In genomic region chr5:35246928-35247644, GRCh38 we compare ENCODE assay signal across 13 cellular contexts. TPM values are rescaled to one million over a fixed set of nuclear protein-coding genes. Genes with fewer than 3 reads are reported as not detected.
DNase-seq lines count a peak whose midpoint lies in the region; ATAC-seq, FAIRE-seq and TF ChIP-seq lines count a peak whose summit lies in the region.
"Had no signal": no experiment of that assay in that cellular context is flagged by ENCODE, and none has a peak within 500 bp of the region (broad histone marks: within the 10 kb centered on the region; RNA-seq: fewer than 3 reads in every experiment).

No MANE protein-coding gene starts in this region.

- no peaks in the 10 kb centered on the region for H3K9me3 ChIP-seq in kidney (ENCODE audit: control insufficient read depth in 1 of 2, low read length in 2 of 2)

- H3K4me3 Mint-ChIP-seq in brain: peak overlapping the region in 3 of 5 experiments; percentile 30 to 65 (median 57)
- no peak overlapping the region for H3K4me3 Mint-ChIP-seq in activated T-helper 2 cell treated with anti-CD3 and anti-CD28 coated beads, Interferon-gamma antibody, Interleukin-2, Interleukin-4, amounts not matched to agents 10 μg/mL and 5 μg/mL and 100 μg/mL, durations not matched to agents 14 hours and 24 hours and 36 hours (ENCODE audit: low read depth)
- H3K4me3 Mint-ChIP-seq: dendritic cell treated with granulocyte-macrophage colony-stimulating factor and Interleukin-4, amounts not matched to agents 40 ng/mL and 50 ng/mL, for 4 days had no signal

- H3K27ac Mint-ChIP-seq in brain: peak overlapping the region; percentile 86 to 95 (median 90)
- H3K27ac Mint-ChIP-seq in activated T-helper 2 cell treated with anti-CD3 and anti-CD28 coated beads, Interferon-gamma antibody, Interleukin-2, Interleukin-4, amounts not matched to agents 10 μg/mL and 5 μg/mL and 100 μg/mL, durations not matched to agents 14 hours and 24 hours and 36 hours: no peak overlapping the region
- H3K27ac Mint-ChIP-seq: dendritic cell treated with granulocyte-macrophage colony-stimulating factor and Interleukin-4, amounts not matched to agents 40 ng/mL and 50 ng/mL, for 4 days had no signal

- H3K27me3 Mint-ChIP-seq in brain: no peaks in the 10 kb centered on the region
- no peaks in the 10 kb centered on the region for H3K27me3 Mint-ChIP-seq in activated T-helper 2 cell treated with anti-CD3 and anti-CD28 coated beads, Interferon-gamma antibody, Interleukin-2, Interleukin-4, amounts not matched to agents 10 μg/mL and 5 μg/mL and 100 μg/mL, durations not matched to agents 14 hours and 24 hours and 36 hours (ENCODE audit: low read depth)
- H3K27me3 Mint-ChIP-seq: dendritic cell treated with granulocyte-macrophage colony-stimulating factor and Interleukin-4, amounts not matched to agents 40 ng/mL and 50 ng/mL, for 4 days had no signal

- peaks cover 0 to 7% of the 10 kb centered on the region in 2 donors for H3K4me1 ChIP-seq in kidney (ENCODE audit: control insufficient read depth in 1 of 2, insufficient read depth in 1 of 2, low read depth in 1 of 2, low read length in 2 of 2)

- H3K27ac ChIP-seq in kidney (ENCODE audit: low read depth in 2 of 2, low read length in 2 of 2): no peak overlapping the region
- no peak overlapping the region for H3K27ac ChIP-seq in substantia nigra (ENCODE audit: low read depth, low read length, poor library complexity, severe bottlenecking)

- FAIRE-seq in kidney (lab: Jason Lieb, UNC): no peak

- TF ChIP-seq CTCF in brain (conservative IDR thresholded peaks at IDR 0.05): no peak
- TF ChIP-seq CTCF in kidney (IDR thresholded peaks at IDR 0.05; ENCODE audit: borderline replicate concordance, extremely low read depth, insufficient read depth): no peak

- H3K36me3 Mint-ChIP-seq in brain: no peaks in the 10 kb centered on the region
- H3K36me3 Mint-ChIP-seq in activated T-helper 2 cell treated with anti-CD3 and anti-CD28 coated beads, Interferon-gamma antibody, Interleukin-2, Interleukin-4, amounts not matched to agents 10 μg/mL and 5 μg/mL and 100 μg/mL, durations not matched to agents 14 hours and 24 hours and 36 hours (ENCODE audit: low read depth): no peaks in the 10 kb centered on the region

- H3K9ac ChIP-seq in kidney (ENCODE audit: low read length in 2 of 2): no peak overlapping the region

- H3K36me3 ChIP-seq in kidney (ENCODE audit: control insufficient read depth in 1 of 2, insufficient read depth in 2 of 2, low read length in 2 of 2): no peaks in the 10 kb centered on the region

- DNase-seq in kidney (peak; percentile 70), substantia nigra (lab: John Stamatoyannopoulos, UW) (peak in 27 of 49 donors; percentile 2 to 70 (median 21)), hepatic stellate cell (ENCODE audit: low spot score) (no peak), superior temporal gyrus (ENCODE audit: extremely low spot score) (no peak), NOMO-1 treated with DMSO at 0.1 percent for 48 hours (lab: John Stamatoyannopoulos, UW; ENCODE audit: unreplicated experiment) (no peak)
- DNase-seq in activated T-helper 2 cell treated with anti-CD3 and anti-CD28 coated beads, Interferon-gamma antibody, Interleukin-2, Interleukin-4, amounts not matched to agents 10 μg/mL and 5 μg/mL and 100 μg/mL, durations not matched to agents 14 hours and 24 hours and 36 hours (ENCODE audit: low spot score): no peak
- DNase-seq: activated CD8-positive, alpha-beta memory T cell treated with anti-CD3 and anti-CD28 coated beads, Interleukin-2, amount 50 U/mL, for 48 hours; EL; stimulated activated naive CD4-positive, alpha-beta T cell treated with Interleukin-2 at 50 U/mL for 16 hours had no signal

- H3K4me1 Mint-ChIP-seq in brain: peaks cover 39% of the 10 kb centered on the region
- H3K4me1 Mint-ChIP-seq in activated T-helper 2 cell treated with anti-CD3 and anti-CD28 coated beads, Interferon-gamma antibody, Interleukin-2, Interleukin-4, amounts not matched to agents 10 μg/mL and 5 μg/mL and 100 μg/mL, durations not matched to agents 14 hours and 24 hours and 36 hours (ENCODE audit: low read depth): no peaks in the 10 kb centered on the region

- ATAC-seq in HG03442 (IDR thresholded peaks at IDR 0.05; ENCODE audit: unreplicated experiment): peak; percentile 48

- peaks cover 4 to 10% (median 7%) of the 10 kb centered on the region in 5 experiments for H3K9me3 Mint-ChIP-seq in brain
- no peaks in the 10 kb centered on the region for H3K9me3 Mint-ChIP-seq in activated T-helper 2 cell treated with anti-CD3 and anti-CD28 coated beads, Interferon-gamma antibody, Interleukin-2, Interleukin-4, amounts not matched to agents 10 μg/mL and 5 μg/mL and 100 μg/mL, durations not matched to agents 14 hours and 24 hours and 36 hours
- H3K9me3 Mint-ChIP-seq: dendritic cell treated with granulocyte-macrophage colony-stimulating factor and Interleukin-4, amounts not matched to agents 40 ng/mL and 50 ng/mL, for 4 days had no signal

- intact Hi-C loops in kidney (cut with DNase I): no loop called here
- intact Hi-C loops in activated T-helper 2 cell treated with anti-CD3 and anti-CD28 coated beads, Interferon-gamma antibody, Interleukin-2, Interleukin-4, amounts not matched to agents 10 μg/mL and 5 μg/mL and 100 μg/mL, durations not matched to agents 14 hours and 24 hours and 36 hours (cut with micrococcal nuclease): no loop called here

- H3K4me3 ChIP-seq in kidney (ENCODE audit: low read length in 2 of 2): no peak overlapping the region
- H3K4me3 ChIP-seq: skin epidermis had no signal

RNA-seq across cellular contexts. Expression of gene PRLR, which starts 16.8 kb away (rescaled TPM):
- polyA plus RNA-seq in brain (ENCODE audit: insufficient read depth, low read depth, low replicate concordance) (0.07 TPM), kidney (ENCODE audit: insufficient read depth, low read depth, low replicate concordance) (9.3 TPM)
- 6.3 TPM for total RNA-seq in kidney
- total RNA-seq in activated T-helper 2 cell treated with anti-CD3 and anti-CD28 coated beads, Interferon-gamma antibody, Interleukin-2, Interleukin-4, amounts not matched to agents 10 μg/mL and 5 μg/mL and 100 μg/mL, durations not matched to agents 14 hours and 24 hours and 36 hours: not detected in 2 replicates

Comparison
In these comparisons a context has a peak if more than half of its experiments do, and no peak if none do; other contexts are left out.
1. DNase-seq: peak in kidney (single experiment) and substantia nigra (27 of 49); none in hepatic stellate cell (single experiment), superior temporal gyrus (single experiment), NOMO-1 treated with DMSO at 0.1 percent for 48 hours (single experiment) and activated T-helper 2 cell treated with anti-CD3 and anti-CD28 coated beads, Interferon-gamma antibody, Interleukin-2, Interleukin-4, amounts not matched to agents 10 μg/mL and 5 μg/mL and 100 μg/mL, durations not matched to agents 14 hours and 24 hours and 36 hours (single experiment).